Comparison of ENCODE assay signal across 1 cellular context in genomic region chr1:180571832-180572636, GRCh38.
TF ChIP-seq lines count a peak whose summit lies in the region.

No MANE protein-coding gene starts in this region.

TF ChIP-seq in K562, 482 proteins besides CTCF, POLR2A, EP300 and RAD21 (continued from another document and continues in another):
- TF ChIP-seq, protein P1, sequence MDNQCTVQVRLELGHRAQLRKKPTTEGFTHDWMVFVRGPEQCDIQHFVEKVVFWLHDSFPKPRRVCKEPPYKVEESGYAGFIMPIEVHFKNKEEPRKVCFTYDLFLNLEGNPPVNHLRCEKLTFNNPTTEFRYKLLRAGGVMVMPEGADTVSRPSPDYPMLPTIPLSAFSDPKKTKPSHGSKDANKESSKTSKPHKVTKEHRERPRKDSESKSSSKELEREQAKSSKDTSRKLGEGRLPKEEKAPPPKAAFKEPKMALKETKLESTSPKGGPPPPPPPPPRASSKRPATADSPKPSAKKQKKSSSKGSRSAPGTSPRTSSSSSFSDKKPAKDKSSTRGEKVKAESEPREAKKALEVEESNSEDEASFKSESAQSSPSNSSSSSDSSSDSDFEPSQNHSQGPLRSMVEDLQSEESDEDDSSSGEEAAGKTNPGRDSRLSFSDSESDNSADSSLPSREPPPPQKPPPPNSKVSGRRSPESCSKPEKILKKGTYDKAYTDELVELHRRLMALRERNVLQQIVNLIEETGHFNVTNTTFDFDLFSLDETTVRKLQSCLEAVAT (IDR thresholded peaks at IDR 0.05) = peak in 1 of 2 experiments; percentile 65; a peak in 2 of 4 replicates
- TF ChIP-seq YY1 (IDR thresholded peaks at IDR 0.05; ENCODE audit: borderline replicate concordance in 1 of 3, control insufficient read depth in 1 of 3, extremely low read depth in 1 of 3, insufficient read depth in 3 of 3, insufficient read length in 1 of 3, insufficient replicate concordance in 2 of 3, low read depth in 1 of 3, low read length in 2 of 3) = peak in 1 of 3 experiments; percentile 62
- peak; percentile 71; the same call in 1 of the 2 replicates for TF ChIP-seq SOX6 (IDR thresholded peaks at IDR 0.05)
- peak; percentile 54; the same call in 1 of the 2 replicates for TF ChIP-seq SMARCE1 (IDR thresholded peaks at IDR 0.05)
- TF ChIP-seq, protein P2, sequence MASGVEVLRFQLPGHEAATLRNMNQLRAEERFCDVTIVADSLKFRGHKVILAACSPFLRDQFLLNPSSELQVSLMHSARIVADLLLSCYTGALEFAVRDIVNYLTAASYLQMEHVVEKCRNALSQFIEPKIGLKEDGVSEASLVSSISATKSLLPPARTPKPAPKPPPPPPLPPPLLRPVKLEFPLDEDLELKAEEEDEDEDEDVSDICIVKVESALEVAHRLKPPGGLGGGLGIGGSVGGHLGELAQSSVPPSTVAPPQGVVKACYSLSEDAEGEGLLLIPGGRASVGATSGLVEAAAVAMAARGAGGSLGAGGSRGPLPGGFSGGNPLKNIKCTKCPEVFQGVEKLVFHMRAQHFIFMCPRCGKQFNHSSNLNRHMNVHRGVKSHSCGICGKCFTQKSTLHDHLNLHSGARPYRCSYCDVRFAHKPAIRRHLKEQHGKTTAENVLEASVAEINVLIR (CRISPR knock-in tag; IDR thresholded peaks at IDR 0.05) = 0 out of 2 replicates have a peak, but pooled peaks have one; percentile 39
- TF ChIP-seq SMARCA4 (IDR thresholded peaks at IDR 0.05) = peak; percentile 63; the same call in 1 of the 2 replicates
- TF ChIP-seq, protein P3, sequence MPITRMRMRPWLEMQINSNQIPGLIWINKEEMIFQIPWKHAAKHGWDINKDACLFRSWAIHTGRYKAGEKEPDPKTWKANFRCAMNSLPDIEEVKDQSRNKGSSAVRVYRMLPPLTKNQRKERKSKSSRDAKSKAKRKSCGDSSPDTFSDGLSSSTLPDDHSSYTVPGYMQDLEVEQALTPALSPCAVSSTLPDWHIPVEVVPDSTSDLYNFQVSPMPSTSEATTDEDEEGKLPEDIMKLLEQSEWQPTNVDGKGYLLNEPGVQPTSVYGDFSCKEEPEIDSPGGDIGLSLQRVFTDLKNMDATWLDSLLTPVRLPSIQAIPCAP (CRISPR knock-in tag; IDR thresholded peaks at IDR 0.05; ENCODE audit: borderline replicate concordance) = no peak
- 0 out of 2 replicates have a peak, but pooled peaks have one; percentile 56 for TF ChIP-seq NFXL1 (CRISPR knock-in tag; IDR thresholded peaks at IDR 0.05)
- TF ChIP-seq PTRF (tag; IDR thresholded peaks at IDR 0.05) = peak; percentile 64; the same call in 1 of the 2 replicates
- TF ChIP-seq RFX1 (IDR thresholded peaks at IDR 0.05) = peak; percentile 32; the same call in 1 of the 2 replicates
- peak; percentile 61 for TF ChIP-seq JUN (IDR thresholded peaks at IDR 0.05; ENCODE audit: borderline replicate concordance, low read depth, low read length)
- no peak for TF ChIP-seq JUN (CRISPR knock-in tag; IDR thresholded peaks at IDR 0.05; ENCODE audit: borderline replicate concordance)
- TF ChIP-seq EGR1 (conservative IDR thresholded peaks at IDR 0.05) = peak; percentile 40; the same call in 1 of the 2 replicates
- TF ChIP-seq DMBX1 (CRISPR knock-in tag; IDR thresholded peaks at IDR 0.05; ENCODE audit: borderline replicate concordance) = peak; percentile 40
- TF ChIP-seq MGA (IDR thresholded peaks at IDR 0.05) = peak; percentile 53; the same call in 1 of the 2 replicates
- peak; percentile 100 for TF ChIP-seq FOSL1 (tag; conservative IDR thresholded peaks at IDR 0.05)
- peak in 1 of 2 experiments; percentile 40; a peak in 2 of 4 replicates for TF ChIP-seq TRIM24 (IDR thresholded peaks at IDR 0.05)
- TF ChIP-seq ZNF143 (CRISPR knock-in tag; IDR thresholded peaks at IDR 0.05) = no peak
- TF ChIP-seq, protein P4, sequence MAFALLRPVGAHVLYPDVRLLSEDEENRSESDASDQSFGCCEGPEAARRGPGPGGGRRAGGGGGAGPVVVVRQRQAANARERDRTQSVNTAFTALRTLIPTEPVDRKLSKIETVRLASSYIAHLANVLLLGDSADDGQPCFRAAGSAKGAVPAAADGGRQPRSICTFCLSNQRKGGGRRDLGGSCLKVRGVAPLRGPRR (CRISPR knock-in tag; IDR thresholded peaks at IDR 0.05) = no peak
- TF ChIP-seq, protein P5, sequence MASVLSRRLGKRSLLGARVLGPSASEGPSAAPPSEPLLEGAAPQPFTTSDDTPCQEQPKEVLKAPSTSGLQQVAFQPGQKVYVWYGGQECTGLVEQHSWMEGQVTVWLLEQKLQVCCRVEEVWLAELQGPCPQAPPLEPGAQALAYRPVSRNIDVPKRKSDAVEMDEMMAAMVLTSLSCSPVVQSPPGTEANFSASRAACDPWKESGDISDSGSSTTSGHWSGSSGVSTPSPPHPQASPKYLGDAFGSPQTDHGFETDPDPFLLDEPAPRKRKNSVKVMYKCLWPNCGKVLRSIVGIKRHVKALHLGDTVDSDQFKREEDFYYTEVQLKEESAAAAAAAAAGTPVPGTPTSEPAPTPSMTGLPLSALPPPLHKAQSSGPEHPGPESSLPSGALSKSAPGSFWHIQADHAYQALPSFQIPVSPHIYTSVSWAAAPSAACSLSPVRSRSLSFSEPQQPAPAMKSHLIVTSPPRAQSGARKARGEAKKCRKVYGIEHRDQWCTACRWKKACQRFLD (CRISPR knock-in tag; IDR thresholded peaks at IDR 0.05) = peak; percentile 38; the same call in 1 of the 2 replicates
- TF ChIP-seq, protein P6, sequence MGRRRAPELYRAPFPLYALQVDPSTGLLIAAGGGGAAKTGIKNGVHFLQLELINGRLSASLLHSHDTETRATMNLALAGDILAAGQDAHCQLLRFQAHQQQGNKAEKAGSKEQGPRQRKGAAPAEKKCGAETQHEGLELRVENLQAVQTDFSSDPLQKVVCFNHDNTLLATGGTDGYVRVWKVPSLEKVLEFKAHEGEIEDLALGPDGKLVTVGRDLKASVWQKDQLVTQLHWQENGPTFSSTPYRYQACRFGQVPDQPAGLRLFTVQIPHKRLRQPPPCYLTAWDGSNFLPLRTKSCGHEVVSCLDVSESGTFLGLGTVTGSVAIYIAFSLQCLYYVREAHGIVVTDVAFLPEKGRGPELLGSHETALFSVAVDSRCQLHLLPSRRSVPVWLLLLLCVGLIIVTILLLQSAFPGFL (CRISPR knock-in tag; IDR thresholded peaks at IDR 0.05) = no peak
- TF ChIP-seq HLTF (IDR thresholded peaks at IDR 0.05) = no peak
- TF ChIP-seq ZNF175 (CRISPR knock-in tag; IDR thresholded peaks at IDR 0.05; ENCODE audit: low read depth) = peak; percentile 83
- TF ChIP-seq ZBTB17 (CRISPR knock-in tag; IDR thresholded peaks at IDR 0.05) = peak; percentile 42; the same call in 1 of the 2 replicates
- no peak for TF ChIP-seq ZNF445 (CRISPR knock-in tag; IDR thresholded peaks at IDR 0.05; ENCODE audit: low read depth)
- TF ChIP-seq, protein P7, sequence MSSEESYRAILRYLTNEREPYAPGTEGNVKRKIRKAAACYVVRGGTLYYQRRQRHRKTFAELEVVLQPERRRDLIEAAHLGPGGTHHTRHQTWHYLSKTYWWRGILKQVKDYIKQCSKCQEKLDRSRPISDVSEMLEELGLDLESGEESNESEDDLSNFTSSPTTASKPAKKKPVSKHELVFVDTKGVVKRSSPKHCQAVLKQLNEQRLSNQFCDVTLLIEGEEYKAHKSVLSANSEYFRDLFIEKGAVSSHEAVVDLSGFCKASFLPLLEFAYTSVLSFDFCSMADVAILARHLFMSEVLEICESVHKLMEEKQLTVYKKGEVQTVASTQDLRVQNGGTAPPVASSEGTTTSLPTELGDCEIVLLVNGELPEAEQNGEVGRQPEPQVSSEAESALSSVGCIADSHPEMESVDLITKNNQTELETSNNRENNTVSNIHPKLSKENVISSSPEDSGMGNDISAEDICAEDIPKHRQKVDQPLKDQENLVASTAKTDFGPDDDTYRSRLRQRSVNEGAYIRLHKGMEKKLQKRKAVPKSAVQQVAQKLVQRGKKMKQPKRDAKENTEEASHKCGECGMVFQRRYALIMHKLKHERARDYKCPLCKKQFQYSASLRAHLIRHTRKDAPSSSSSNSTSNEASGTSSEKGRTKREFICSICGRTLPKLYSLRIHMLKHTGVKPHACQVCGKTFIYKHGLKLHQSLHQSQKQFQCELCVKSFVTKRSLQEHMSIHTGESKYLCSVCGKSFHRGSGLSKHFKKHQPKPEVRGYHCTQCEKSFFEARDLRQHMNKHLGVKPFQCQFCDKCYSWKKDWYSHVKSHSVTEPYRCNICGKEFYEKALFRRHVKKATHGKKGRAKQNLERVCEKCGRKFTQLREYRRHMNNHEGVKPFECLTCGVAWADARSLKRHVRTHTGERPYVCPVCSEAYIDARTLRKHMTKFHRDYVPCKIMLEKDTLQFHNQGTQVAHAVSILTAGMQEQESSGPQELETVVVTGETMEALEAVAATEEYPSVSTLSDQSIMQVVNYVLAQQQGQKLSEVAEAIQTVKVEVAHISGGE (CRISPR knock-in tag; IDR thresholded peaks at IDR 0.05) = 0 out of 6 replicates have a peak, but pooled peaks of 1 of the 3 experiments have one; percentile 31
- TF ChIP-seq ZKSCAN8 (CRISPR knock-in tag; IDR thresholded peaks at IDR 0.05) = peak; percentile 80
- no peak for TF ChIP-seq LEF1 (IDR thresholded peaks at IDR 0.05)
- TF ChIP-seq CREB3 (tag; conservative IDR thresholded peaks at IDR 0.05; ENCODE audit: low read depth) = 0 out of 2 replicates have a peak, but pooled peaks have one; percentile 69
- TF ChIP-seq, protein P8, sequence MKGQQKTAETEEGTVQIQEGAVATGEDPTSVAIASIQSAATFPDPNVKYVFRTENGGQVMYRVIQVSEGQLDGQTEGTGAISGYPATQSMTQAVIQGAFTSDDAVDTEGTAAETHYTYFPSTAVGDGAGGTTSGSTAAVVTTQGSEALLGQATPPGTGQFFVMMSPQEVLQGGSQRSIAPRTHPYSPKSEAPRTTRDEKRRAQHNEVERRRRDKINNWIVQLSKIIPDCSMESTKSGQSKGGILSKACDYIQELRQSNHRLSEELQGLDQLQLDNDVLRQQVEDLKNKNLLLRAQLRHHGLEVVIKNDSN (CRISPR knock-in tag; IDR thresholded peaks at IDR 0.05) = 0 out of 2 replicates have a peak, but pooled peaks have one; percentile 20
- TF ChIP-seq MAZ (CRISPR knock-in tag; conservative IDR thresholded peaks at IDR 0.05 in 1 of 2, IDR thresholded peaks at IDR 0.05 in 1 of 2) = 0 out of 4 replicates have a peak, but pooled peaks of 1 of the 2 experiments have one; percentile 32
